Comparison of ENCODE assay signal across 8 cellular contexts in genomic region chr1:46622341-46622740, GRCh38. TPM values are rescaled to one million over a fixed set of nuclear protein-coding genes. Genes with fewer than 3 reads are reported as not detected.
DNase-seq lines count a peak whose midpoint lies in the region; ATAC-seq and TF ChIP-seq lines count a peak whose summit lies in the region.

No MANE protein-coding gene starts in this region.

- H3K36me3 Mint-ChIP-seq in HFFc6 (ENCODE audit: low read depth) = no peaks in the 10 kb centered on the region

- CTCF ChIA-PET in BJ (lab: Yijun Ruan, JAX) = interaction anchor here (0.7 to 5.5 kb wide), 14 partner anchors 9 to 801 kb away, joined by 3 to 59 read pairs (median 4); a partner anchor contains a TSS

- no peaks in the 10 kb centered on the region; the same call in 1 of the 2 replicates for H3K27me3 Mint-ChIP-seq in HFFc6 (ENCODE audit: insufficient read depth)

- H3K27me3 ChIP-seq in BJ (ENCODE audit: control insufficient read depth, insufficient read depth, low read length) (no peaks in the 10 kb centered on the region), kidney epithelial cell (ENCODE audit: control insufficient read depth, insufficient read depth, low read length) (no peaks in the 10 kb centered on the region)

- peak overlapping the region; percentile 80 for H3K4me3 Mint-ChIP-seq in HFFc6

- H3K9me3 Mint-ChIP-seq in HFFc6 = no peaks in the 10 kb centered on the region

- peak overlapping the region; percentile 91 for H3K27ac Mint-ChIP-seq in HFFc6

- peaks cover 34% of the 10 kb centered on the region for H3K4me1 Mint-ChIP-seq in HFFc6 (ENCODE audit: low read depth)

- H3K4me3 ChIP-seq in BJ (ENCODE audit: low read depth, low read length) (0 out of 2 replicates have a peak overlapping the region, but pooled peaks have one; percentile 6), kidney epithelial cell (ENCODE audit: low read depth, low read length) (no peak overlapping the region)

- ATAC-seq in HG02759 (IDR thresholded peaks at IDR 0.05; ENCODE audit: unreplicated experiment) (no peak), omental fat pad (ENCODE audit: low FRiP score) (no peak), GM18861 (IDR thresholded peaks at IDR 0.05; ENCODE audit: unreplicated experiment) (no peak)
- no peak for ATAC-seq in activated CD4-positive, CD25-positive, alpha-beta regulatory T cell treated with anti-CD3 and anti-CD28 coated beads, Interleukin-2, amount 50 U/mL, for 24 hours

- TF ChIP-seq CTCF in BJ (IDR thresholded peaks at IDR 0.05; ENCODE audit: insufficient read depth, low read depth, low read length) = peak; percentile 73
- peak; percentile 79 for TF ChIP-seq CTCF in HFFc6 (IDR thresholded peaks at IDR 0.05)
- peak; percentile 23 for TF ChIP-seq CTCF in kidney epithelial cell (IDR thresholded peaks at IDR 0.05; ENCODE audit: insufficient read depth, low read length, poor library complexity, severe bottlenecking)
- TF ChIP-seq CTCF in omental fat pad (IDR thresholded peaks at IDR 0.05) = no peak

- H3K36me3 ChIP-seq in BJ (ENCODE audit: control insufficient read depth, insufficient read depth, low read length) = no peaks in the 10 kb centered on the region
- no peaks in the 10 kb centered on the region for H3K36me3 ChIP-seq in kidney epithelial cell (ENCODE audit: control insufficient read depth, insufficient read depth, low read length)

- POLR2A ChIA-PET in BJ (lab: Charles Lee) = no interaction called here

- DNase-seq in BJ (ENCODE audit: low read depth) (no peak), HFFc6 (peak; percentile 75), UCSD-AML1 (lab: John Stamatoyannopoulos, UW; ENCODE audit: unreplicated experiment) (peak; percentile 37), kidney epithelial cell (ENCODE audit: low read depth) (no peak), omental fat pad (ENCODE audit: low spot score) (no peak)

RNA-seq across cellular contexts. Expression of gene MOB3C, which starts 5.7 kb away (rescaled TPM):
- 10.4 and 11.6 TPM in 2 replicates for polyA plus RNA-seq in BJ (2011; rRNA removed)
- 6.8 and 8.9 TPM in 2 replicates for polyA minus RNA-seq in BJ (2011; rRNA and poly(A)+ RNA removed)
- 1 to 10 TPM; 6.3 to 8.5 (median 7.2) TPM for total RNA-seq in HFFc6 (2021; fragmentation: NEBNext Ultra II Directional; extraction: Animal tissue kit (Norgen Biotek cat#: 25700))
- total RNA-seq in kidney epithelial cell (3.1 and 9.0 TPM in 2 replicates), omental fat pad (10 to 100 TPM; 24.7 to 30.0 (median 28.9) TPM)

RNA-seq across cellular contexts. Expression of gene MKNK1, which starts 18.3 kb away (rescaled TPM):
- 25.7 and 30.1 TPM in 2 replicates for polyA plus RNA-seq in BJ (2011; rRNA removed)
- 16.2 and 18.8 TPM in 2 replicates for polyA minus RNA-seq in BJ (2011; rRNA and poly(A)+ RNA removed)
- total RNA-seq in HFFc6 (2021; fragmentation: NEBNext Ultra II Directional; extraction: Animal tissue kit (Norgen Biotek cat#: 25700)) = 10 to 100 TPM; 18.0 to 24.3 (median 22.3) TPM
- total RNA-seq in kidney epithelial cell (22.6 and 25.3 TPM in 2 replicates), omental fat pad (10 to 100 TPM; 46.1 to 81.2 (median 67.6) TPM)

RNA-seq across cellular contexts. Expression of gene ATPAF1, which starts 45.8 kb away (rescaled TPM):
- 37.0 and 67.2 TPM in 2 replicates for polyA plus RNA-seq in BJ (2011; rRNA removed)
- 17.8 and 19.1 TPM in 2 replicates for polyA minus RNA-seq in BJ (2011; rRNA and poly(A)+ RNA removed)
- total RNA-seq in HFFc6 (2021; fragmentation: NEBNext Ultra II Directional; extraction: Animal tissue kit (Norgen Biotek cat#: 25700)) = 10 to 100 TPM; 32.7 to 42.9 (median 41.5) TPM
- total RNA-seq in kidney epithelial cell (28.8 and 31.3 TPM in 2 replicates), omental fat pad (10 to 100 TPM; 33.1 to 83.6 (median 57.0) TPM)

RNA-seq across cellular contexts. Expression of gene TEX38, which starts 49.3 kb away (rescaled TPM):
- polyA plus RNA-seq in BJ (2011; rRNA removed) = 0.07 TPM in 1 of 2 replicates, not detected in the other
- 0.19 TPM in 1 of 2 replicates, not detected in the other for polyA minus RNA-seq in BJ (2011; rRNA and poly(A)+ RNA removed)
- under 1 TPM in 1 of 6 experiments, not detected in 5; 0.24 TPM for total RNA-seq in HFFc6 (2021; fragmentation: NEBNext Ultra II Directional; extraction: Animal tissue kit (Norgen Biotek cat#: 25700))
- total RNA-seq in kidney epithelial cell (not detected in 2 replicates), omental fat pad (not detected)

Comparison
In these comparisons a context has a peak if more than half of its experiments do, and no peak if none do; other contexts are left out.
1. DNase-seq: peak in HFFc6 (single experiment) and UCSD-AML1 (single experiment); none in BJ (single experiment), kidney epithelial cell (single experiment) and omental fat pad (single experiment).
2. CTCF ChIP-seq: peak in BJ (single experiment), HFFc6 (single experiment) and kidney epithelial cell (single experiment); none in omental fat pad (0 of 3).